In genomic region chr11:72552399-72552910, GRCh38 we compare ENCODE assay signal across 23 cellular contexts.
"Had no signal": no experiment of that assay in that cellular context is flagged by ENCODE, and none has a peak within 500 bp of the region (broad histone marks: within the 10 kb centered on the region; RNA-seq: fewer than 3 reads in every experiment).

No MANE protein-coding gene starts in this region.

- DNase-seq: activated B cell treated with CpG ODN at 0.5 μM for 24 hours; activated CD4-positive, alpha-beta memory T cell treated with anti-CD3 and anti-CD28 coated beads for 36 hours; activated CD4-positive, alpha-beta T cell treated with anti-CD3 and anti-CD28 coated beads, Interleukin-2, amount 10 ng/mL, durations not matched to agents 7 days and 5 days; activated CD8-positive, alpha-beta memory T cell treated with anti-CD3 and anti-CD28 coated beads for 24 hours; activated effector memory CD4-positive, alpha-beta T cell treated with anti-CD3 and anti-CD28 coated beads, Interleukin-2, amount 50 U/mL, for 16 hours; activated naive CD4-positive, alpha-beta T cell treated with anti-CD3 and anti-CD28 coated beads for 36 hours; activated naive CD8-positive, alpha-beta T cell treated with anti-CD3 and anti-CD28 coated beads for 36 hours; activated T-cell treated with anti-CD3 and anti-CD28 coated beads, Interleukin-2, amount 50 U/mL, for 4 hours; anterior cingulate cortex; cerebellar nuclear complex; KG1; NCI-H1092; NCI-H1417; NCI-H2029; NCI-H2107; NCI-H2171 treated with DMSO at 0.1 percent for 48 hours; NCI-H345; NCI-H510A treated with DMSO at 0.1 percent for 48 hours; NCI-H69; NK-92 treated with Interleukin-12 subunit alpha and Interleukin-12 subunit beta, amount 100 ng/mL, for 24 hours; SHP77; T-helper 17 cell; T-helper 9 cell had no signal

- ATAC-seq: activated T-cell treated with anti-CD3 and anti-CD28 coated beads, Interleukin-2, amount 50 U/mL, for 4 hours; T-helper 17 cell had no signal
